In the genomic region with DNA sequence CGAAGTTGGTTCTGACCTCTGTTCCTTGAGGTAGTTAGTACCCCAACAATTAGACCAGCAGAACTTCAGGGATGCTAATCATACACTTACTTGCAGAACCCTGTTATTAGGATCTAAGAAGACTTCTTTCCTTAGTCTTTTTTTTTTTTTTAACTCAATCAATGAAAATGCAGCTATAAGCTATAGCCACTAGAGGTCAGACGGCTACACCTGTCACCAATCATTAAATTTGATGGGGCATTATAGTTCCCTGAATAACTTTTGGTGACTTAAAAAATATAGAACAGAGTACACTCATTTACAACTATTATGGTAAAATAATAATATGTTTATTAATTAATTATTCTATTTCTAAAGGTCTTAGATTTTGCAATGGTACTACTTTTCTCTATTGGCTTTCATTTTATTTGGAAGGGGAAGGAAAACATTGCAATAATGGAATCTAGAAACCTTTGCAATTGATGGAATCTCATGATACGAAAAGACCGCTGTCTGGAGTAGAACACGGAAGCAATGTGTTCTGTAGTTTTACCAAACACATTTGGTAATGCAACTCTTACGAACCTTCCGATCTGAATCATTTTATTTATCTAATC, we compare ENCODE assay signal across 8 cellular contexts.
DNase-seq lines count a peak whose midpoint lies in the region; ATAC-seq, FAIRE-seq and TF ChIP-seq lines count a peak whose summit lies in the region.

No MANE protein-coding gene starts in this region.

- DNase-seq in NCI-H146 (lab: John Stamatoyannopoulos, UW) (peak; percentile 49), coronary artery (ENCODE audit: low spot score) (no peak), prostate gland (ENCODE audit: low spot score) (no peak), sciatic nerve (ENCODE audit: low spot score) (no peak)

- WGBS in prostate gland, result 74% methylated on average over 7 of the region's 7 CpGs

- peak; percentile 93 for FAIRE-seq in A204.1 (lab: Jason Lieb, UNC)

- ATAC-seq in GM18868 (IDR thresholded peaks at IDR 0.05; ENCODE audit: unreplicated experiment), result peak; percentile 61
- ATAC-seq in esophagus mucosa, result no peak
- no peak for ATAC-seq in sciatic nerve
- ATAC-seq in HG02852 (IDR thresholded peaks at IDR 0.05; ENCODE audit: unreplicated experiment), result no peak

- no peaks in the 10 kb centered on the region for H3K36me3 ChIP-seq in prostate gland

- H3K4me1 ChIP-seq in prostate gland (replicated peaks), result no peaks in the 10 kb centered on the region

- no peaks in the 10 kb centered on the region for H3K27me3 ChIP-seq in prostate gland (replicated peaks; ENCODE audit: insufficient read depth)

- H3K27ac ChIP-seq in coronary artery (no peak overlapping the region), prostate gland (no peak overlapping the region)

- TF ChIP-seq CTCF in coronary artery (IDR thresholded peaks at IDR 0.05), result peak; percentile 35
- peak in 3 of 4 experiments; percentile 28 to 39 (median 32) for TF ChIP-seq CTCF in prostate gland (IDR thresholded peaks at IDR 0.05)

- no peak for TF ChIP-seq POLR2A in prostate gland (IDR thresholded peaks at IDR 0.05)

- intact Hi-C loops in prostate gland (cut with DNase I), result loop anchor here (5.0 kb wide), 1 partner anchor 227 kb away; no protein-coding TSS in a partner anchor
- intact Hi-C loops in sciatic nerve (cut with DNase I), result no loop called here

- H3K9me3 ChIP-seq in prostate gland, result no peaks in the 10 kb centered on the region

- no peak overlapping the region for H3K4me3 ChIP-seq in coronary artery
- H3K4me3 ChIP-seq in prostate gland, result no peak overlapping the region
